29 cellular contexts compared by ENCODE assay signal in the genomic region with DNA sequence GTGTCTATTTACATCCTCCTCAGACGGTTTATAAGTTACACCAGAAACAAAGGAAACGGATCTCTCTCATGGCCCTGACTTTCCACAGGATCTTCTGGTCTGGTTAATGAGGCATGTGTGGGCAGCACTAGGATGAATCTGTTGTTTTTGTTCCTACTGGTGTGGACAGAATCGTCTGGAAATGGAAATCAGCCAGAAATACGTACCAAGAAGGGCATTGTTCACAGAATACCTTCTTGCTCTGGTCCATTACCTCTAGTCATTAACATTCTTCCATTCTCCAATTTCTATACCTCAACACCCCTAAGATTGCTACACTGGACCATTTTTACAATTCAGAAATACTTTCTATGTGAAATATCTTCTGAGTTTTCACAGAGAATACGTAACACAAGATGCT.
"Had no signal": no experiment of that assay in that cellular context is flagged by ENCODE, and none has a peak within 500 bp of the region (broad histone marks: within the 10 kb centered on the region; RNA-seq: fewer than 3 reads in every experiment).

No MANE protein-coding gene starts in this region.

- DNase-seq: activated CD4-positive, alpha-beta memory T cell treated with anti-CD3 and anti-CD28 coated beads, Interleukin-2, amount 10 ng/mL, durations not matched to agents 7 days and 5 days; activated CD4-positive, alpha-beta T cell treated with anti-CD3 and anti-CD28 coated beads, Interleukin-2, amount 50 U/mL, for 1 hour; activated CD4-positive, CD25-positive, alpha-beta regulatory T cell; activated gamma-delta T cell treated with Interleukin-2 at 50 U/mL for 16 hours; activated naive CD4-positive, alpha-beta T cell treated with anti-CD3 and anti-CD28 coated beads, Interleukin-2, amount 10 ng/mL, durations not matched to agents 7 days and 5 days; activated naive CD8-positive, alpha-beta T cell treated with anti-CD3 and anti-CD28 coated beads for 36 hours; activated T-cell treated with anti-CD3 and anti-CD28 coated beads for 4 hours; activated T-cell treated with anti-CD3 and anti-CD28 coated beads, Interleukin-2, amount 50 U/mL, for 48 hours; anterior cingulate cortex; MM.1S; NCI-H1105; NCI-H1436; NCI-H187; NCI-H2081 treated with DMSO at 0.1 percent for 48 hours; NCI-H2171 treated with DMSO at 0.1 percent for 48 hours; NCI-H345; NCI-H510A; NCI-H526 treated with DMSO at 0.1 percent for 48 hours; NCI-H82; OCI-M1; RPMI8226; T-cell; T-helper 2 cell had no signal

- ATAC-seq: Panc1, Right ventricle myocardium inferior, T-cell had no signal

- H3K27me3 Mint-ChIP-seq: activated naive CD4-positive, alpha-beta T cell treated with anti-CD3 and anti-CD28 coated beads, Interleukin-2, amount 10 ng/mL, durations not matched to agents 7 days and 5 days; IgD-negative memory B cell had no signal

- H3K4me3 Mint-ChIP-seq: activated CD4-positive, alpha-beta memory T cell treated with anti-CD3 and anti-CD28 coated beads, Interleukin-2, amount 10 ng/mL, durations not matched to agents 7 days and 5 days; activated naive CD4-positive, alpha-beta T cell treated with anti-CD3 and anti-CD28 coated beads, Interleukin-2, amount 10 ng/mL, durations not matched to agents 7 days and 5 days; activated naive CD8-positive, alpha-beta T cell treated with anti-CD3 and anti-CD28 coated beads for 36 hours; IgD-negative memory B cell; T-cell had no signal

- H3K4me3 ChIP-seq: SK-N-MC had no signal

- H3K36me3 Mint-ChIP-seq: activated naive CD4-positive, alpha-beta T cell treated with anti-CD3 and anti-CD28 coated beads, Interleukin-2, amount 10 ng/mL, durations not matched to agents 7 days and 5 days; activated naive CD8-positive, alpha-beta T cell treated with anti-CD3 and anti-CD28 coated beads for 36 hours; IgD-negative memory B cell; T-cell had no signal

- H3K27ac ChIP-seq: SK-N-MC, VCaP had no signal

- H3K4me1 Mint-ChIP-seq: activated CD4-positive, alpha-beta memory T cell treated with anti-CD3 and anti-CD28 coated beads, Interleukin-2, amount 10 ng/mL, durations not matched to agents 7 days and 5 days; activated naive CD4-positive, alpha-beta T cell treated with anti-CD3 and anti-CD28 coated beads, Interleukin-2, amount 10 ng/mL, durations not matched to agents 7 days and 5 days; activated naive CD8-positive, alpha-beta T cell treated with anti-CD3 and anti-CD28 coated beads for 36 hours; IgD-negative memory B cell; T-cell had no signal

- H3K27ac Mint-ChIP-seq: activated CD4-positive, alpha-beta memory T cell treated with anti-CD3 and anti-CD28 coated beads, Interleukin-2, amount 10 ng/mL, durations not matched to agents 7 days and 5 days; activated naive CD4-positive, alpha-beta T cell treated with anti-CD3 and anti-CD28 coated beads, Interleukin-2, amount 10 ng/mL, durations not matched to agents 7 days and 5 days; activated naive CD8-positive, alpha-beta T cell treated with anti-CD3 and anti-CD28 coated beads for 36 hours; activated T-helper 2 cell treated with anti-CD3 and anti-CD28 coated beads, Interferon-gamma antibody, Interleukin-2, Interleukin-4, amounts not matched to agents 10 μg/mL and 5 μg/mL and 100 μg/mL, durations not matched to agents 14 hours and 24 hours and 36 hours; IgD-negative memory B cell; T-cell had no signal

- H3K9me3 Mint-ChIP-seq: activated CD4-positive, alpha-beta memory T cell treated with anti-CD3 and anti-CD28 coated beads, Interleukin-2, amount 10 ng/mL, durations not matched to agents 7 days and 5 days; activated naive CD4-positive, alpha-beta T cell treated with anti-CD3 and anti-CD28 coated beads, Interleukin-2, amount 10 ng/mL, durations not matched to agents 7 days and 5 days; activated naive CD8-positive, alpha-beta T cell treated with anti-CD3 and anti-CD28 coated beads for 36 hours; activated T-helper 2 cell treated with anti-CD3 and anti-CD28 coated beads, Interferon-gamma antibody, Interleukin-2, Interleukin-4, amounts not matched to agents 10 μg/mL and 5 μg/mL and 100 μg/mL, durations not matched to agents 14 hours and 24 hours and 36 hours; IgD-negative memory B cell; T-cell had no signal
